Comparison of ENCODE assay signal across 15 cellular contexts in the genomic region with DNA sequence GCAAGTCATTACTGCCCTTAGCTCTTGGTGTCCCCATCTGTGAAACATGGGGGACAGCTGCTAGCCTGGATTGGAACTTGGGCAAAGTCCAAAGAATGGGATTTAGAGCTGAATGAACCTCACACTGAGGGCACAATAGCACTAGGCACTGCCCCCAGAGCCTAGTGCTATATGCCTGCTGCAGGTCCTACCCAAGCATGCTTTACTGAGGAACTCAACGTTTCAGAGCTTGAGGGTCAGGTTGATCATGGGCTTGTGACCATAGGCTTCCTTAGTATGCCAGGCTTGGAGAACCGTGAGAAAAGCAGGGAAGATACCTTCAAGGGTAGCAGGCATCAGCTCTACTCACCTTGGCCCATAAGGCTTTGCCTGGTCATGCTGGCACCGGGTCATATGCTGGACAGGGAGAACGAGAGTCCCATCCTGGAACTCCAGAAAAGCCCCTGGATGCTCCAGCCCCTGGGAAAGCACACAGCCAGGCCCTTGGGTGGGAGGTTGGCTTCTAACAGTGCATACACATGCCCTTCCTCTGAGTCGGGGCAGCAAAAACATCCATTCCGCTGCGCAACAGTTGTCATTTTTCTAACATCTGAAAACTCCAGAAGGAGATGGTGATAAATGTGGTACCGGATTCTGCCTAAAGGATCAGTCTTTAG. TPM values are rescaled to one million over a fixed set of nuclear protein-coding genes. Genes with fewer than 3 reads are reported as not detected.
DNase-seq lines count a peak whose midpoint lies in the region; ATAC-seq and TF ChIP-seq lines count a peak whose summit lies in the region.
"Had no signal": no experiment of that assay in that cellular context is flagged by ENCODE, and none has a peak within 500 bp of the region (broad histone marks: within the 10 kb centered on the region; RNA-seq: fewer than 3 reads in every experiment).

No MANE protein-coding gene starts in this region.

- POLR2A ChIA-PET in CD4-positive, alpha-beta T cell (lab: Charles Lee): interaction anchor here (0.9 to 1.9 kb wide), 2 partner anchors 11 to 30 kb away, joined by 3 to 9 read pairs; a partner anchor contains a TSS

- H3K4me1 ChIP-seq in left lung: peaks cover 17 to 21% of the 10 kb centered on the region in 2 donors
- H3K4me1 ChIP-seq: Peyer's patch had no signal

- no peaks in the 10 kb centered on the region for H3K9me3 Mint-ChIP-seq in CD4-positive, alpha-beta T cell
- H3K9me3 Mint-ChIP-seq in stimulated activated memory B cell treated with anti-CD40 and anti-IgM and Interleukin-4, amounts not matched to agents 10 μg/mL and 1 μg/mL and 100 μg/mL, for 72 hours: no peaks in the 10 kb centered on the region
- no peaks in the 10 kb centered on the region for H3K9me3 Mint-ChIP-seq in activated T-helper 1 cell treated with anti-CD3 and anti-CD28 coated beads, Interleukin-12 subunit alpha, Interleukin-12 subunit beta, Interleukin-2, Interleukin-4 antibody, amounts not matched to agents 30 ng/mL and 10 ng/mL and 1 ng/mL, durations not matched to agents 14 hours and 24 hours and 36 hours
- H3K9me3 Mint-ChIP-seq: T-helper 2 cell treated with Interferon-gamma antibody and Interleukin-4, amounts not matched to agents 5 μg/mL and 100 μg/mL, for 36 hours had no signal

- intact Hi-C loops in CD4-positive, alpha-beta T cell (cut with DNase I, micrococcal nuclease): no loop called here
- intact Hi-C loops in left lung (cut with DNase I): no loop called here
- intact Hi-C loops in activated T-helper 1 cell treated with anti-CD3 and anti-CD28 coated beads, Interleukin-12 subunit alpha, Interleukin-12 subunit beta, Interleukin-2, Interleukin-4 antibody, amounts not matched to agents 30 ng/mL and 10 ng/mL and 1 ng/mL, durations not matched to agents 14 hours and 24 hours and 36 hours (cut with micrococcal nuclease): no loop called here

- H3K4me1 Mint-ChIP-seq in CD4-positive, alpha-beta T cell (ENCODE audit: low read depth): peaks cover 21% of the 10 kb centered on the region
- peaks cover 26% of the 10 kb centered on the region for H3K4me1 Mint-ChIP-seq in stimulated activated memory B cell treated with anti-CD40 and anti-IgM and Interleukin-4, amounts not matched to agents 10 μg/mL and 1 μg/mL and 100 μg/mL, for 72 hours
- H3K4me1 Mint-ChIP-seq in activated T-helper 1 cell treated with anti-CD3 and anti-CD28 coated beads, Interleukin-12 subunit alpha, Interleukin-12 subunit beta, Interleukin-2, Interleukin-4 antibody, amounts not matched to agents 30 ng/mL and 10 ng/mL and 1 ng/mL, durations not matched to agents 14 hours and 24 hours and 36 hours (ENCODE audit: low read depth): peaks cover 9% of the 10 kb centered on the region

- CTCF ChIA-PET in CD4-positive, alpha-beta T cell (lab: Charles Lee): interaction anchor here (1.3 kb wide), 1 partner anchor 13 kb away, joined by 5 read pairs; no protein-coding TSS in a partner anchor

- H3K27me3 Mint-ChIP-seq in CD4-positive, alpha-beta T cell: no peaks in the 10 kb centered on the region
- H3K27me3 Mint-ChIP-seq in stimulated activated memory B cell treated with anti-CD40 and anti-IgM and Interleukin-4, amounts not matched to agents 10 μg/mL and 1 μg/mL and 100 μg/mL, for 72 hours: no peaks in the 10 kb centered on the region
- no peaks in the 10 kb centered on the region for H3K27me3 Mint-ChIP-seq in activated T-helper 1 cell treated with anti-CD3 and anti-CD28 coated beads, Interleukin-12 subunit alpha, Interleukin-12 subunit beta, Interleukin-2, Interleukin-4 antibody, amounts not matched to agents 30 ng/mL and 10 ng/mL and 1 ng/mL, durations not matched to agents 14 hours and 24 hours and 36 hours (ENCODE audit: insufficient read depth)

- no peak for TF ChIP-seq CTCF in CD4-positive, alpha-beta T cell (IDR thresholded peaks at IDR 0.05)
- TF ChIP-seq CTCF in VCaP (conservative IDR thresholded peaks at IDR 0.05) (no peak), left lung (IDR thresholded peaks at IDR 0.05) (no peak)

- peaks cover 0 to 96% of the 10 kb centered on the region in 2 donors for H3K36me3 ChIP-seq in left lung

- peaks cover 98% of the 10 kb centered on the region for H3K36me3 Mint-ChIP-seq in CD4-positive, alpha-beta T cell (ENCODE audit: low read depth)
- peaks cover 62% of the 10 kb centered on the region for H3K36me3 Mint-ChIP-seq in stimulated activated memory B cell treated with anti-CD40 and anti-IgM and Interleukin-4, amounts not matched to agents 10 μg/mL and 1 μg/mL and 100 μg/mL, for 72 hours
- H3K36me3 Mint-ChIP-seq in activated T-helper 1 cell treated with anti-CD3 and anti-CD28 coated beads, Interleukin-12 subunit alpha, Interleukin-12 subunit beta, Interleukin-2, Interleukin-4 antibody, amounts not matched to agents 30 ng/mL and 10 ng/mL and 1 ng/mL, durations not matched to agents 14 hours and 24 hours and 36 hours (ENCODE audit: low read depth): peaks cover 40% of the 10 kb centered on the region

- H3K4me3 Mint-ChIP-seq in CD4-positive, alpha-beta T cell: no peak overlapping the region
- H3K4me3 Mint-ChIP-seq in stimulated activated memory B cell treated with anti-CD40 and anti-IgM and Interleukin-4, amounts not matched to agents 10 μg/mL and 1 μg/mL and 100 μg/mL, for 72 hours: no peak overlapping the region
- no peak overlapping the region for H3K4me3 Mint-ChIP-seq in activated T-helper 1 cell treated with anti-CD3 and anti-CD28 coated beads, Interleukin-12 subunit alpha, Interleukin-12 subunit beta, Interleukin-2, Interleukin-4 antibody, amounts not matched to agents 30 ng/mL and 10 ng/mL and 1 ng/mL, durations not matched to agents 14 hours and 24 hours and 36 hours
- H3K4me3 Mint-ChIP-seq: T-helper 2 cell treated with Interferon-gamma antibody and Interleukin-4, amounts not matched to agents 5 μg/mL and 100 μg/mL, for 36 hours had no signal

- H3K4me3 ChIP-seq in left lung: no peak overlapping the region
- H3K4me3 ChIP-seq: Peyer's patch had no signal

- no peak for DNase-seq in CD4-positive, alpha-beta T cell
- DNase-seq in left lung (no peak), NCI-H128 (lab: John Stamatoyannopoulos, UW; ENCODE audit: unreplicated experiment) (no peak), NCI-H774 (lab: John Stamatoyannopoulos, UW) (no peak), AML-193 (lab: John Stamatoyannopoulos, UW) (no peak)
- no peak for DNase-seq in activated T-helper 1 cell treated with anti-CD3 and anti-CD28 coated beads, Interleukin-12 subunit alpha, Interleukin-12 subunit beta, Interleukin-2, Interleukin-4 antibody, amounts not matched to agents 30 ng/mL and 10 ng/mL and 1 ng/mL, durations not matched to agents 14 hours and 24 hours and 36 hours (ENCODE audit: low spot score)
- DNase-seq: activated CD4-positive, alpha-beta T cell treated with anti-CD3 and anti-CD28 coated beads, Interleukin-2, amount 50 U/mL, for 1 hour; activated gamma-delta T cell treated with Interleukin-2 at 50 U/mL for 16 hours; GF-D8; Kasumi-1; NCI-H1694 treated with DMSO at 0.1 percent for 48 hours had no signal

- H3K27me3 ChIP-seq in CD4-positive, alpha-beta T cell (ENCODE audit: control insufficient read depth, insufficient read depth, low read length): no peaks in the 10 kb centered on the region
- no peaks in the 10 kb centered on the region for H3K27me3 ChIP-seq in left lung
- H3K27me3 ChIP-seq: Peyer's patch had no signal

- no peak for ATAC-seq in CD4-positive, alpha-beta T cell (ENCODE audit: poor library complexity)
- no peak for ATAC-seq in left lung
- no peak for ATAC-seq in stimulated activated memory B cell treated with anti-CD40 and anti-IgM and Interleukin-4, amounts not matched to agents 10 μg/mL and 1 μg/mL and 100 μg/mL, for 72 hours

- H3K27ac ChIP-seq in CD4-positive, alpha-beta T cell (ENCODE audit: low read depth, low read length): no peak overlapping the region
- H3K27ac ChIP-seq in VCaP (peak overlapping the region; percentile 50), left lung (peak overlapping the region; percentile 50 to 65)

- no peaks in the 10 kb centered on the region for H3K9me3 ChIP-seq in CD4-positive, alpha-beta T cell (ENCODE audit: control insufficient read depth, low read length)
- no peaks in the 10 kb centered on the region for H3K9me3 ChIP-seq in left lung
- H3K9me3 ChIP-seq: Peyer's patch had no signal

- H3K27ac Mint-ChIP-seq in CD4-positive, alpha-beta T cell: peak overlapping the region; percentile 25
- peak overlapping the region; percentile 45 for H3K27ac Mint-ChIP-seq in stimulated activated memory B cell treated with anti-CD40 and anti-IgM and Interleukin-4, amounts not matched to agents 10 μg/mL and 1 μg/mL and 100 μg/mL, for 72 hours
- no peak overlapping the region for H3K27ac Mint-ChIP-seq in activated T-helper 1 cell treated with anti-CD3 and anti-CD28 coated beads, Interleukin-12 subunit alpha, Interleukin-12 subunit beta, Interleukin-2, Interleukin-4 antibody, amounts not matched to agents 30 ng/mL and 10 ng/mL and 1 ng/mL, durations not matched to agents 14 hours and 24 hours and 36 hours
- H3K27ac Mint-ChIP-seq: T-helper 2 cell treated with Interferon-gamma antibody and Interleukin-4, amounts not matched to agents 5 μg/mL and 100 μg/mL, for 36 hours had no signal

RNA-seq across cellular contexts. Expression of a gene that starts 29.7 kb away (rescaled TPM):
- total RNA-seq in CD4-positive, alpha-beta T cell: 10 to 100 TPM; 21.8 to 23.2 TPM
- 10 to 100 TPM; 59.0 to 61.6 TPM for total RNA-seq in left lung
- 99.8 and 105 TPM in 2 replicates for total RNA-seq in activated T-helper 1 cell treated with anti-CD3 and anti-CD28 coated beads, Interleukin-12 subunit alpha, Interleukin-12 subunit beta, Interleukin-2, Interleukin-4 antibody, amounts not matched to agents 30 ng/mL and 10 ng/mL and 1 ng/mL, durations not matched to agents 14 hours and 24 hours and 36 hours
